In the genomic region with DNA sequence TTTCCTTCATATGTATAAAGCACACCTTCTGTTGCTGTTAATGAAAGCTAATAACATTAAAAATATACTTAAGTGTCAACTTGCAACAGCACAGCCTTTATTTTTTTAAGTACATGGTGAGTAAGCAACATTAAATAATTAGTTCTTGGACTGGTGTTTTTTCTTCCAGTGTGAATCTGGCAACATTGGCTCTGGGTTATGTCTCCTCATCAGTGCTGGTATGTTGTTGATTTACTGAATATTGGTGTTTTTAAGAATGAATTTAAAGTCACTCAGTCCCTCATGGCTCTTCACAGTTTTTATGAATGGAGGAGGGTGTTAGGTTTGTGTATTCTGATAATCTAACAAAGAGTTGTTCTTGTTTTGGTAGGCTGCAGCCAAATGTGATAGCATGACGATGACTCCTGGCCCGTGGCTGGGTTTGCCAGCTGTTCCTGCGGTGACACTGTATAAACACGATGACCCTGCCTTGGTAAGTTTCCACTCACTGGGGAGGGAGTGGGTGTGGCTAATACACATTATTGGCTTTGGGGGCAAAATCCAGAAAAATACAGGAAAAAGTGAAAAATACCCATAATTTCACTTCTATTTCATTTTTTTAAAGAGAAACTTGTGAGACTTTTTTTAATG, we compare ENCODE assay signal across 8 cellular contexts. TPM values are rescaled to one million over a fixed set of nuclear protein-coding genes. Genes with fewer than 3 reads are reported as not detected.
DNase-seq lines count a peak whose midpoint lies in the region; ATAC-seq and TF ChIP-seq lines count a peak whose summit lies in the region.
"Not testable (repeated sequence)": the region's sequence is repeated elsewhere in the genome, so short reads cannot be mapped to it uniquely, and the experiment has no call there.

No MANE protein-coding gene starts in this region.

- not testable (repeated sequence) for H3K9me3 ChIP-seq in AG04450 (ENCODE audit: control insufficient read depth, insufficient read depth, low read length); H9 (ENCODE audit: control insufficient read depth, low read depth, low read length); adipocyte (ENCODE audit: control insufficient read depth, low read length); right atrium auricular region

- not testable (repeated sequence) for H3K14ac ChIP-seq in H9 (ENCODE audit: insufficient read depth, low read length)

- WGBS in H9 (ENCODE audit: extremely low coverage, insufficient read length, low lambda C conversion rate), result no CpG with 5 or more reads among the region's 4 CpGs

- H3K4ac ChIP-seq in H9 (ENCODE audit: low read depth, low read length), result not testable (repeated sequence)

- H3K27me3 ChIP-seq in AG04450 (ENCODE audit: control insufficient read depth, insufficient read depth, low read length); H9 (ENCODE audit: insufficient read depth, low read length); adipocyte (replicated peaks; ENCODE audit: control insufficient read depth, insufficient read depth, low read length); right atrium auricular region: not testable (repeated sequence)

- not testable (repeated sequence) for H4K5ac ChIP-seq in H9 (ENCODE audit: insufficient read length, low read depth, low read length)

- not testable (repeated sequence) for H2AK5ac ChIP-seq in H9 (ENCODE audit: insufficient read length, low read length)

- not testable (repeated sequence) for H4K8ac ChIP-seq in H9 (replicated peaks; ENCODE audit: insufficient read length, low read depth, low read length)

- H2BK120ac ChIP-seq in H9 (ENCODE audit: low read depth, low read length, poor library complexity, severe bottlenecking), result not testable (repeated sequence)

- not testable (repeated sequence) for H2BK15ac ChIP-seq in H9 (ENCODE audit: low read depth, low read length)

- not testable (repeated sequence) for H2AFZ ChIP-seq in H9 (ENCODE audit: low read length)

- H3K27me3 Mint-ChIP-seq in H9 (ENCODE audit: low read depth); naive B cell; stimulated activated memory B cell treated with anti-CD40 and anti-IgM and Interleukin-4, amounts not matched to agents 10 μg/mL and 1 μg/mL and 100 μg/mL, for 72 hours: not testable (repeated sequence)

- H3K4me3 ChIP-seq in AG04450 (ENCODE audit: low read depth, low read length); adipocyte (ENCODE audit: low read length); right atrium auricular region: not testable (repeated sequence)

- H3K9ac ChIP-seq in H9 (ENCODE audit: extremely low read depth, insufficient read length, low read length), result not testable (repeated sequence)
- peak overlapping the region; percentile 3 for H3K9ac ChIP-seq in adipocyte (ENCODE audit: low read length)

- H4K91ac ChIP-seq in H9 (ENCODE audit: insufficient read length, low read depth, low read length), result not testable (repeated sequence)

- not testable (repeated sequence) for H3K9me3 Mint-ChIP-seq in H9; naive B cell; stimulated activated memory B cell treated with anti-CD40 and anti-IgM and Interleukin-4, amounts not matched to agents 10 μg/mL and 1 μg/mL and 100 μg/mL, for 72 hours

- not testable (repeated sequence) for H3K56ac ChIP-seq in H9 (ENCODE audit: insufficient read length, low read depth, low read length)

- H3T11ph ChIP-seq in H9 (ENCODE audit: low read length), result not testable (repeated sequence)

- H2BK5ac ChIP-seq in H9 (ENCODE audit: insufficient read length, low read length), result not testable (repeated sequence)

- CTCF ChIA-PET in AG04450 (lab: Charles Lee), result not testable (repeated sequence)

- H3K36me3 Mint-ChIP-seq in H9 (ENCODE audit: insufficient read depth in 1 of 3, low read depth in 3 of 3) (peaks cover 24 to 60% (median 43%) of the 10 kb centered on the region in 3 experiments), naive B cell (peaks cover 19 to 20% of the 10 kb centered on the region in 2 donors)
- peaks cover 21% of the 10 kb centered on the region for H3K36me3 Mint-ChIP-seq in stimulated activated memory B cell treated with anti-CD40 and anti-IgM and Interleukin-4, amounts not matched to agents 10 μg/mL and 1 μg/mL and 100 μg/mL, for 72 hours

- H2BK12ac ChIP-seq in H9 (ENCODE audit: insufficient read length, low read depth, low read length), result not testable (repeated sequence)

- POLR2A ChIA-PET in AG04450 (lab: Yijun Ruan, JAX), result not testable (repeated sequence)

- DNase-seq in AG04450 (ENCODE audit: low read depth, low spot score) (peak; percentile 42), SHP77 (lab: John Stamatoyannopoulos, UW) (peak; percentile 13 to 27), adipocyte (ENCODE audit: low read depth) (peak; percentile 50), right atrium auricular region (ENCODE audit: low spot score) (peak; percentile 82)
- DNase-seq in H9, naive B cell: not testable (repeated sequence)

- H3K27ac Mint-ChIP-seq in H9, result peak overlapping the region in 2 of 3 experiments; percentile 32 to 74; a peak in 1 of 7 replicates
- H3K27ac Mint-ChIP-seq in naive B cell, result peak overlapping the region; percentile 45 to 90 (median 80)
- peak overlapping the region; percentile 28 for H3K27ac Mint-ChIP-seq in stimulated activated memory B cell treated with anti-CD40 and anti-IgM and Interleukin-4, amounts not matched to agents 10 μg/mL and 1 μg/mL and 100 μg/mL, for 72 hours

- H3K23me2 ChIP-seq in H9 (ENCODE audit: insufficient read length, low read depth, low read length, poor library complexity, severe bottlenecking), result not testable (repeated sequence)

- not testable (repeated sequence) for H3K4me3 Mint-ChIP-seq in H9; naive B cell; stimulated activated memory B cell treated with anti-CD40 and anti-IgM and Interleukin-4, amounts not matched to agents 10 μg/mL and 1 μg/mL and 100 μg/mL, for 72 hours

- not testable (repeated sequence) for H3K4me1 ChIP-seq in H9 (ENCODE audit: insufficient read depth, low read length)
- H3K4me1 ChIP-seq in adipocyte (ENCODE audit: control insufficient read depth, insufficient read depth, low read length) (peaks cover 36% of the 10 kb centered on the region), right atrium auricular region (peaks cover 0 to 20% of the 10 kb centered on the region in 2 donors)

- H3K27ac ChIP-seq in AG04450 (ENCODE audit: low read depth, low read length); H9 (ENCODE audit: insufficient read length, low read depth, low read length): not testable (repeated sequence)
- peak overlapping the region; percentile 42 to 67 for H3K27ac ChIP-seq in right atrium auricular region

- H4K20me1 ChIP-seq in H9 (ENCODE audit: control insufficient read depth, insufficient read depth, insufficient read length), result not testable (repeated sequence)

- not testable (repeated sequence) for H2BK20ac ChIP-seq in H9 (ENCODE audit: low read depth, low read length, poor library complexity, severe bottlenecking)

- not testable (repeated sequence) for H3K23ac ChIP-seq in H9 (ENCODE audit: insufficient read length, low read depth, low read length)

- not testable (repeated sequence) for H3K4me2 ChIP-seq in H9 (ENCODE audit: insufficient read depth, insufficient read length, low read length)

- peak; percentile 20 for ATAC-seq in esophagus mucosa
- not testable (repeated sequence) for ATAC-seq in naive B cell (ENCODE audit: low read depth in 2 of 2); stimulated activated memory B cell treated with anti-CD40 and anti-IgM and Interleukin-4, amounts not matched to agents 10 μg/mL and 1 μg/mL and 100 μg/mL, for 72 hours

- H3K18ac ChIP-seq in H9 (ENCODE audit: insufficient read length, low read depth, low read length), result not testable (repeated sequence)

- H3K4me1 Mint-ChIP-seq in H9, result not testable (repeated sequence)
- H3K4me1 Mint-ChIP-seq in naive B cell, result peaks cover 6 to 40% (median 7%) of the 10 kb centered on the region in 3 donors
- H3K4me1 Mint-ChIP-seq in stimulated activated memory B cell treated with anti-CD40 and anti-IgM and Interleukin-4, amounts not matched to agents 10 μg/mL and 1 μg/mL and 100 μg/mL, for 72 hours, result peaks cover 25% of the 10 kb centered on the region

- TF ChIP-seq CTCF in AG04450 (IDR thresholded peaks at IDR 0.05; ENCODE audit: low read depth, low read length); H9 (conservative IDR thresholded peaks at IDR 0.05); right atrium auricular region (IDR thresholded peaks at IDR 0.05): not testable (repeated sequence)

- H3K79me1 ChIP-seq in H9 (ENCODE audit: insufficient read depth, low read depth, low read length, poor library complexity, severe bottlenecking), result not testable (repeated sequence)

- not testable (repeated sequence) for H3K79me2 ChIP-seq in H9 (ENCODE audit: insufficient read depth, low read length)

- H3K36me3 ChIP-seq in adipocyte (ENCODE audit: control insufficient read depth, insufficient read depth, low read length, severe bottlenecking) (peaks cover 26% of the 10 kb centered on the region), right atrium auricular region (peaks cover 50% of the 10 kb centered on the region)

RNA-seq across cellular contexts. Expression of a gene that starts 38.8 kb away (rescaled TPM):
- polyA plus RNA-seq in AG04450 (2011; rRNA removed) (80.2 and 82.7 TPM in 2 replicates), naive B cell (ENCODE audit: low read depth in 6 of 6) (10 to 100 TPM; 47.2 to 77.4 (median 67.4) TPM)
- 94.8 and 127 TPM in 2 replicates for polyA minus RNA-seq in AG04450 (2011; rRNA and poly(A)+ RNA removed)
- total RNA-seq in H9 (2021) (38.8 and 39.1 TPM in 2 replicates), esophagus mucosa (23.9 TPM), right atrium auricular region (10 to 100 TPM; 32.4 to 37.5 TPM)

RNA-seq across cellular contexts. Expression of a gene that starts 42.2 kb away (rescaled TPM):
- 90.7 and 93.9 TPM in 2 replicates for polyA plus RNA-seq in AG04450 (2011; rRNA removed)
- 114 and 115 TPM in 2 replicates for polyA minus RNA-seq in AG04450 (2011; rRNA and poly(A)+ RNA removed)
- 106 and 112 TPM in 2 replicates for total RNA-seq in H9 (2021)
- 54.5 TPM for total RNA-seq in esophagus mucosa
- 10 to 100 TPM; 50.4 to 60.8 TPM for total RNA-seq in right atrium auricular region
- polyA plus RNA-seq in naive B cell (ENCODE audit: low read depth in 6 of 6), result 10 to 100 TPM; 24.1 to 38.6 (median 31.4) TPM

Comparison
In these comparisons a context has a peak if more than half of its experiments do, and no peak if none do; other contexts are left out.
1. H3K27ac Mint-ChIP-seq: peak in every context shown above with its lines; median percentile 80 in naive B cell; 53 in H9; 28 in stimulated activated memory B cell treated with anti-CD40 and anti-IgM and Interleukin-4, amounts not matched to agents 10 μg/mL and 1 μg/mL and 100 μg/mL, for 72 hours.